Comparison of ENCODE assay signal across 14 cellular contexts in genomic region chr2:120488531-120488930, GRCh38.
DNase-seq lines count a peak whose midpoint lies in the region; ATAC-seq lines count a peak whose summit lies in the region.
"Had no signal": no experiment of that assay in that cellular context is flagged by ENCODE, and none has a peak within 500 bp of the region (broad histone marks: within the 10 kb centered on the region; RNA-seq: fewer than 3 reads in every experiment).

No MANE protein-coding gene starts in this region.

- no peak overlapping the region for H3K9ac ChIP-seq in BLaER1

- H3K36me3 ChIP-seq in BLaER1, result no peaks in the 10 kb centered on the region
- no peaks in the 10 kb centered on the region for H3K36me3 ChIP-seq in H7 (replicated peaks; ENCODE audit: control insufficient read depth, insufficient read depth, low read length)

- peaks cover 36% of the 10 kb centered on the region for H3K4me1 ChIP-seq in BLaER1

- H3K27me3 ChIP-seq in BLaER1 (no peaks in the 10 kb centered on the region), H7 (ENCODE audit: control insufficient read depth, insufficient read depth, low read length) (peaks cover 1% of the 10 kb centered on the region; the same call in 1 of the 2 replicates)

- peak overlapping the region; percentile 21; the same call in 1 of the 2 replicates for H3K4me2 ChIP-seq in BLaER1

- intact Hi-C loops in posterior vena cava (cut with DNase I), result no loop called here

- DNase-seq in NCI-H69 (lab: John Stamatoyannopoulos, UW), result peak; percentile 5
- no peak for DNase-seq in left lobe of liver (ENCODE audit: low spot score)
- DNase-seq in posterior vena cava (ENCODE audit: low spot score), result peak; percentile 51
- DNase-seq in H7, result no peak
- DNase-seq in NCI-H526 treated with DMSO at 0.1 percent for 48 hours (lab: John Stamatoyannopoulos, UW), result no peak
- DNase-seq: ACHN; CD4-positive, alpha-beta memory T cell; DMS153; DMS79; GF-D8; GOT3; H9 had no signal

- ATAC-seq in left lobe of liver, result peak; percentile 5
- no peak for ATAC-seq in HG02571 (IDR thresholded peaks at IDR 0.05; ENCODE audit: unreplicated experiment)

- no peaks in the 10 kb centered on the region for H3K9me3 ChIP-seq in BLaER1

- no peak overlapping the region for H3K27ac ChIP-seq in BLaER1

- no peak overlapping the region for H3K4me3 ChIP-seq in BLaER1
- H3K4me3 ChIP-seq in H7 (ENCODE audit: insufficient read depth, low read depth, low read length), result no peak overlapping the region

- H4K20me1 ChIP-seq in BLaER1, result no peaks in the 10 kb centered on the region

Comparison
In these comparisons a context has a peak if more than half of its experiments do, and no peak if none do; other contexts are left out.
1. DNase-seq: peak in NCI-H69 (single experiment) and posterior vena cava (single experiment); none in left lobe of liver (single experiment), H7 (single experiment) and NCI-H526 treated with DMSO at 0.1 percent for 48 hours (single experiment).